26 cellular contexts compared by ENCODE assay signal in genomic region chr5:53243403-53243802, GRCh38.
DNase-seq lines count a peak whose midpoint lies in the region; ATAC-seq and TF ChIP-seq lines count a peak whose summit lies in the region.
"Had no signal": no experiment of that assay in that cellular context is flagged by ENCODE, and none has a peak within 500 bp of the region (broad histone marks: within the 10 kb centered on the region; RNA-seq: fewer than 3 reads in every experiment).

No MANE protein-coding gene starts in this region.

- no peaks in the 10 kb centered on the region for H4K20me1 ChIP-seq in MM.1S (ENCODE audit: insufficient read depth, low read length)

- TF ChIP-seq CTCF in C4-2B (conservative IDR thresholded peaks at IDR 0.05) (peak; percentile 36), GM12872 (IDR thresholded peaks at IDR 0.05; ENCODE audit: insufficient read depth, low read depth, low read length) (0 out of 3 replicates have a peak, but pooled peaks have one; percentile 5), MM.1S (IDR thresholded peaks at IDR 0.05; ENCODE audit: low read length) (peak; percentile 25; the same call in 1 of the 2 replicates), chondrocyte (IDR thresholded peaks at IDR 0.05) (peak; percentile 21)

- H3K27ac ChIP-seq in C4-2B (no peak overlapping the region), MM.1S (ENCODE audit: low read length) (no peak overlapping the region)
- H3K27ac ChIP-seq: lower lobe of right lung, Peyer's patch, sigmoid colon, SJCRH30, stomach, tibial artery had no signal

- no peaks in the 10 kb centered on the region for H3K9me3 Mint-ChIP-seq in chondrocyte (ENCODE audit: low read depth)
- no peaks in the 10 kb centered on the region for H3K9me3 Mint-ChIP-seq in stimulated activated effector memory CD8-positive, alpha-beta T cell treated with anti-CD3 and anti-CD28 coated beads, Interleukin-12 subunit alpha, Interleukin-12 subunit beta, amount 100 ng/mL, for 72 hours
- H3K9me3 Mint-ChIP-seq: activated naive CD4-positive, alpha-beta T cell treated with anti-CD3 and anti-CD28 coated beads, Interleukin-2, amount 50 U/mL, for 72 hours; CD4-positive, alpha-beta T cell had no signal

- no peaks in the 10 kb centered on the region for H3K27me3 Mint-ChIP-seq in chondrocyte (ENCODE audit: low read depth)

- ATAC-seq in stimulated activated effector memory CD8-positive, alpha-beta T cell treated with anti-CD3 and anti-CD28 coated beads, Interleukin-12 subunit alpha, Interleukin-12 subunit beta, amount 100 ng/mL, for 72 hours, result no peak
- no peak for ATAC-seq in GM21723 (IDR thresholded peaks at IDR 0.05; ENCODE audit: unreplicated experiment)
- ATAC-seq: activated naive CD4-positive, alpha-beta T cell treated with anti-CD3 and anti-CD28 coated beads, Interleukin-2, amount 50 U/mL, for 72 hours; lower lobe of right lung had no signal

- no peaks in the 10 kb centered on the region for H3K79me2 ChIP-seq in MM.1S (ENCODE audit: low read length)

- H3K9ac ChIP-seq in MM.1S (ENCODE audit: low read length), result no peak overlapping the region

- no peak overlapping the region for H3K4me3 Mint-ChIP-seq in chondrocyte (ENCODE audit: unreplicated experiment)
- no peak overlapping the region for H3K4me3 Mint-ChIP-seq in stimulated activated effector memory CD8-positive, alpha-beta T cell treated with anti-CD3 and anti-CD28 coated beads, Interleukin-12 subunit alpha, Interleukin-12 subunit beta, amount 100 ng/mL, for 72 hours
- H3K4me3 Mint-ChIP-seq: CD4-positive, alpha-beta T cell had no signal

- H3K27ac Mint-ChIP-seq in chondrocyte (ENCODE audit: unreplicated experiment), result no peak overlapping the region
- H3K27ac Mint-ChIP-seq in stimulated activated effector memory CD8-positive, alpha-beta T cell treated with anti-CD3 and anti-CD28 coated beads, Interleukin-12 subunit alpha, Interleukin-12 subunit beta, amount 100 ng/mL, for 72 hours, result no peak overlapping the region
- H3K27ac Mint-ChIP-seq: activated naive CD4-positive, alpha-beta T cell treated with anti-CD3 and anti-CD28 coated beads, Interleukin-2, amount 50 U/mL, for 72 hours; CD4-positive, alpha-beta T cell had no signal

- H3K36me3 ChIP-seq in MM.1S (replicated peaks; ENCODE audit: insufficient read depth, low read length), result no peaks in the 10 kb centered on the region
- H3K36me3 ChIP-seq: lower lobe of right lung, Peyer's patch, sigmoid colon, SJCRH30, stomach, tibial artery had no signal

- H3K36me3 Mint-ChIP-seq in chondrocyte (ENCODE audit: low read depth), result no peaks in the 10 kb centered on the region
- no peaks in the 10 kb centered on the region for H3K36me3 Mint-ChIP-seq in stimulated activated effector memory CD8-positive, alpha-beta T cell treated with anti-CD3 and anti-CD28 coated beads, Interleukin-12 subunit alpha, Interleukin-12 subunit beta, amount 100 ng/mL, for 72 hours
- H3K36me3 Mint-ChIP-seq: activated naive CD4-positive, alpha-beta T cell treated with anti-CD3 and anti-CD28 coated beads, Interleukin-2, amount 50 U/mL, for 72 hours had no signal

- peaks cover 26% of the 10 kb centered on the region for H3F3A ChIP-seq in MM.1S (ENCODE audit: insufficient read depth, low read length)

- no peak overlapping the region for H3K4me3 ChIP-seq in MM.1S (ENCODE audit: low read length)
- H3K4me3 ChIP-seq: lower lobe of right lung, Peyer's patch, sigmoid colon, SJCRH30, stomach, tibial artery had no signal

- no peaks in the 10 kb centered on the region for H3K9me3 ChIP-seq in MM.1S (replicated peaks; ENCODE audit: insufficient read depth, low read length)
- H3K9me3 ChIP-seq: lower lobe of right lung, Peyer's patch, sigmoid colon, SJCRH30, stomach, tibial artery had no signal

- H3K9me2 ChIP-seq in MM.1S (replicated peaks; ENCODE audit: insufficient read depth, low read length), result no peaks in the 10 kb centered on the region

- DNase-seq in MM.1S (no peak), chondrocyte (ENCODE audit: low spot score) (no peak), kidney glomerular epithelial cell (lab: John Stamatoyannopoulos, UW) (no peak), activated gamma-delta T cell (lab: John Stamatoyannopoulos, UW) (no peak)
- DNase-seq in stimulated activated effector memory CD8-positive, alpha-beta T cell treated with anti-CD3 and anti-CD28 coated beads, Interleukin-12 subunit alpha, Interleukin-12 subunit beta, amount 100 ng/mL, for 72 hours (ENCODE audit: low spot score in 2 of 2), result no peak
- DNase-seq: aorta; CD4-positive, alpha-beta T cell; central memory CD4-positive, alpha-beta T cell; DMS 273 treated with DMSO at 0.1 percent for 48 hours; GF-D8; GOT3; kidney; lower lobe of right lung; NCI-H1105 treated with DMSO at 0.1 percent for 48 hours; NCI-H2029 treated with DMSO at 0.1 percent for 48 hours; Peyer's patch; posterior cingulate gyrus; sigmoid colon; SJCRH30; stomach; T-helper 1 cell; tibial artery had no signal

- H3K4me1 Mint-ChIP-seq in chondrocyte (ENCODE audit: low read depth), result peaks cover 22% of the 10 kb centered on the region
- H3K4me1 Mint-ChIP-seq in stimulated activated effector memory CD8-positive, alpha-beta T cell treated with anti-CD3 and anti-CD28 coated beads, Interleukin-12 subunit alpha, Interleukin-12 subunit beta, amount 100 ng/mL, for 72 hours, result no peaks in the 10 kb centered on the region

- H3K4me2 ChIP-seq in MM.1S (ENCODE audit: low read depth, low read length), result no peak overlapping the region

- H3K4me1 ChIP-seq in MM.1S (ENCODE audit: low read length), result peaks cover 32% of the 10 kb centered on the region
- H3K4me1 ChIP-seq: lower lobe of right lung, Peyer's patch, sigmoid colon, stomach had no signal

- no peak overlapping the region for H2AFZ ChIP-seq in MM.1S (ENCODE audit: low read length)

- H3K27me3 ChIP-seq in MM.1S (replicated peaks; ENCODE audit: insufficient read depth, low read length), result no peaks in the 10 kb centered on the region
- H3K27me3 ChIP-seq: Peyer's patch, sigmoid colon, SJCRH30, stomach, tibial artery had no signal
